9 cellular contexts compared by ENCODE assay signal in the genomic region with DNA sequence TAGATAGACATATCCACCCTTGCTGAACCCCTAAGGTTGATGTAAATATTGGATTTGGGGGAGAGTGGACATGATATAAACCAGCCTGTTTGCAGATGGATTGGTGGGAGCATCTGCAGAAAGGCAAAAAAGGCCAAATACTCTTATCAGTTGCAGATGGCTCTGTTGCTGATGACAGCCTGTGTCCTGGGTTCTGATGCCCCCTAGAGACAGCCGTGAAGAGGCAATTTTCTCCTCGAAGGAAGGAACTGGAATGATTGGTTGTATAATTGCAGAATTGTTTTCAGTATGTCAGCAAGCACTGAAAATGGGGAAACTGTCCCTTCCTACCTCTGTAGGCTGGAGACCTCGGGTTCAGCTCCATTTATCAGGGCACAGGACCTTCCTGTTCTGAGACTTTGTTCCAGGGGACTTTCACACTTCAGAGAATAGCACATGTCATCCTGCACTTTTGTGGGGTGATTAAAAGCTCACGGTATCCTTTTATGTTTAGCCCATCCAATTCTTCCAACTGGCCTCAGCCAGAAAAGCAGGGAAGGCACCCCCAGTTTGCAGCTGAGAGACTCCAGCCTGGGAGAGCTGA.
DNase-seq lines count a peak whose midpoint lies in the region; TF ChIP-seq lines count a peak whose summit lies in the region.
"Had no signal": no experiment of that assay in that cellular context is flagged by ENCODE, and none has a peak within 500 bp of the region (broad histone marks: within the 10 kb centered on the region; RNA-seq: fewer than 3 reads in every experiment).

No MANE protein-coding gene starts in this region.

- H3K36me3 ChIP-seq in ACC112 (ENCODE audit: insufficient read depth, low read length), result peaks cover 6% of the 10 kb centered on the region; the same call in 1 of the 2 replicates

- H3K4me3 ChIP-seq in ACC112 (ENCODE audit: low read depth, low read length), result no peak overlapping the region
- H3K4me3 ChIP-seq: vagina had no signal

- CTCF ChIA-PET in MCF 10A (lab: Yijun Ruan, JAX), result interaction anchor here (0.6 to 4.6 kb wide), 35 partner anchors 9 to 465 kb away, joined by 3 to 36 read pairs (median 4); no protein-coding TSS in a partner anchor

- intact Hi-C loops in MCF 10A (cut with micrococcal nuclease), result loop anchor here (1.0 to 5.0 kb wide), 7 partner anchors 51 to 462 kb away; no protein-coding TSS in a partner anchor

- TF ChIP-seq CTCF in GM12874 (IDR thresholded peaks at IDR 0.05; ENCODE audit: insufficient read depth, low read depth, low read length), result peak; percentile 53
- TF ChIP-seq CTCF in MCF 10A (IDR thresholded peaks at IDR 0.05; ENCODE audit: unreplicated experiment), result peak; percentile 52

- H3K4me1 ChIP-seq in ACC112 (ENCODE audit: control insufficient read depth, insufficient read depth, low read length, unreplicated experiment), result peaks cover 63% of the 10 kb centered on the region

- H3K4me1 Mint-ChIP-seq in MCF 10A (ENCODE audit: insufficient read depth, unreplicated experiment), result peaks cover 37% of the 10 kb centered on the region

- no peaks in the 10 kb centered on the region for H3K9me3 Mint-ChIP-seq in MCF 10A (ENCODE audit: unreplicated experiment)

- H3K79me2 ChIP-seq in ACC112 (ENCODE audit: control insufficient read depth, insufficient read depth, low read length, unreplicated experiment), result peaks cover 32% of the 10 kb centered on the region

- DNase-seq in NCI-H526 (lab: John Stamatoyannopoulos, UW), result peak; percentile 12 to 52
- peak; percentile 70 for DNase-seq in MCF 10A (ENCODE audit: unreplicated experiment)
- no peak for DNase-seq in 8988T
- no peak for DNase-seq in stimulated activated naive CD4-positive, alpha-beta T cell treated with Interleukin-2 at 50 U/mL for 16 hours (lab: John Stamatoyannopoulos, UW)
- DNase-seq in NK-92 treated with Interleukin-12 subunit alpha and Interleukin-12 subunit beta, amount 100 ng/mL, for 24 hours (lab: John Stamatoyannopoulos, UW), result no peak

- peak overlapping the region; percentile 99 for H3K27ac ChIP-seq in ACC112 (ENCODE audit: low read depth, low read length)
- H3K27ac ChIP-seq in layer of hippocampus (ENCODE audit: low read depth, low read length), result peak overlapping the region; percentile 31

- no peaks in the 10 kb centered on the region for H3K27me3 Mint-ChIP-seq in MCF 10A (ENCODE audit: insufficient read depth, unreplicated experiment)

- H3K36me3 Mint-ChIP-seq in MCF 10A (ENCODE audit: insufficient read depth, unreplicated experiment), result peaks cover 49% of the 10 kb centered on the region

- H2AFZ ChIP-seq in ACC112 (ENCODE audit: low read length, unreplicated experiment), result no peak overlapping the region

- H3K27ac Mint-ChIP-seq in MCF 10A (ENCODE audit: low read depth, unreplicated experiment), result peak overlapping the region; percentile 51

- no peaks in the 10 kb centered on the region for H3K27me3 ChIP-seq in ACC112 (ENCODE audit: insufficient read depth, low read length)
- H3K27me3 ChIP-seq in layer of hippocampus (ENCODE audit: control insufficient read depth, insufficient read depth, low read length), result no peaks in the 10 kb centered on the region
- H3K27me3 ChIP-seq: vagina had no signal

- H3K4me3 Mint-ChIP-seq in MCF 10A (ENCODE audit: unreplicated experiment), result no peak overlapping the region

- BruUV-seq in MCF 10A (replicated peaks; lab: Mats Ljungman, UMichigan), result no TSS peak

- POLR2A ChIA-PET in MCF 10A (lab: Yijun Ruan, JAX), result interaction anchor here (1.0 to 7.5 kb wide), 12 partner anchors 9 to 387 kb away, joined by 3 to 68 read pairs (median 6); a partner anchor contains a TSS

Comparison
In these comparisons a context has a peak if more than half of its experiments do, and no peak if none do; other contexts are left out.
1. DNase-seq: peak in NCI-H526 (2 of 2) and MCF 10A (single experiment); none in 8988T (single experiment), stimulated activated naive CD4-positive, alpha-beta T cell treated with Interleukin-2 at 50 U/mL for 16 hours (single experiment) and NK-92 treated with Interleukin-12 subunit alpha and Interleukin-12 subunit beta, amount 100 ng/mL, for 24 hours (single experiment).